In the genomic region with DNA sequence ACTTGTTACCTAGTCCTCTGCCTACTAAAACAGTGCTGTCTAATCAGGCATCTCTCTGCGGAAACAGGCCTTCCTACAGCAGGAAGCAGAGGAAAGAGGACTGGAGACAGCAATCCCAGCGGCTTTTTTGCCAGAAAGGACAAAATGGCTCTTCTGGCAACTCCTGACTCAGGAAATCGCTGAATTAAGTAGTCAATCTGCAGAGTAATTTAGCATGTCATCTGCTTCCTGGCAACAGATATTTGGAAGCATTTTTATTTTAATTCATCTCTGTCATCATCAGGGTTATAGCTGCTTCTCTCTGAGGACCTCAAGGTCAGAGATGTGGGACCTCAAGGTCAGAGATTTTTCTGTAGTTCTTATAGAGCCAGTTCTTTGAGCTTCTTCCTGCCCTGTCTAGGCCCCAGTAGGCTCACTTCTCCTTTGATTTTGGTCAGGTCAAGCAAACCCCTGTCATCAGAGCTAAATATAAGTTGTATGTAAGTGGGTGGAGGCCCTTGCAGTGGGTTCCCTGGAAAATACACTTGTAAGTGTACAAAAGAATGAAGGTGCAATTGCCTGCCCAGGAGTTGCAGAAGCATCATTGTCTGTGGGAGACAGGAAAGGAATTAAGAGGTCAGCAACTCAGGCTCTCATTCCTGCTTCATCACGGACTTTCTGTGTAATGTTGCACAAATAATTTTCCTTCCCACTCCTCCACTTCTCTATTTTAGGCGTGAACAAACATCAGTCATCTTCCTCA, we compare ENCODE assay signal across 11 cellular contexts.
DNase-seq lines count a peak whose midpoint lies in the region; ATAC-seq and TF ChIP-seq lines count a peak whose summit lies in the region.
"Had no signal": no experiment of that assay in that cellular context is flagged by ENCODE, and none has a peak within 500 bp of the region (broad histone marks: within the 10 kb centered on the region; RNA-seq: fewer than 3 reads in every experiment).

No MANE protein-coding gene starts in this region.

- H3K9me3 ChIP-seq in adipocyte (ENCODE audit: control insufficient read depth, low read length) = no peaks in the 10 kb centered on the region

- peak overlapping the region; percentile 37 for H3K9ac ChIP-seq in adipocyte (ENCODE audit: low read length)

- peaks cover 0 to 2% (median 0%) of the 10 kb centered on the region in 3 donors for H3K27me3 Mint-ChIP-seq in CD14-positive monocyte (ENCODE audit: low read depth in 3 of 3)
- H3K27me3 Mint-ChIP-seq in effector memory CD8-positive, alpha-beta T cell = peaks cover 7 to 9% of the 10 kb centered on the region in 2 donors

- H3K36me3 Mint-ChIP-seq in CD14-positive monocyte = no peaks in the 10 kb centered on the region
- no peaks in the 10 kb centered on the region for H3K36me3 Mint-ChIP-seq in effector memory CD8-positive, alpha-beta T cell (ENCODE audit: insufficient read depth)

- DNase-seq in CD14-positive monocyte (ENCODE audit: low spot score) = no peak
- DNase-seq in adipocyte (ENCODE audit: low read depth) = no peak
- DNase-seq in left ventricle myocardium superior = no peak
- DNase-seq in sciatic nerve (ENCODE audit: low spot score) = no peak
- DNase-seq in effector memory CD8-positive, alpha-beta T cell = no peak
- no peak for DNase-seq in SW480 (ENCODE audit: low spot score)
- DNase-seq: KBM-7, NCI-H446 treated with DMSO at 0.1 percent for 48 hours, nephron progenitor cell had no signal

- peaks cover 68% of the 10 kb centered on the region for H3K4me1 Mint-ChIP-seq in CD14-positive monocyte
- no peaks in the 10 kb centered on the region for H3K4me1 Mint-ChIP-seq in effector memory CD8-positive, alpha-beta T cell (ENCODE audit: low read depth in 2 of 2)

- no peak overlapping the region for H3K4me3 ChIP-seq in adipocyte (ENCODE audit: low read length)

- peak overlapping the region; percentile 91 to 96 (median 93) for H3K27ac Mint-ChIP-seq in CD14-positive monocyte
- H3K27ac Mint-ChIP-seq in effector memory CD8-positive, alpha-beta T cell = no peak overlapping the region
- H3K27ac Mint-ChIP-seq: nephron progenitor cell had no signal

- H3K4me1 ChIP-seq in adipocyte (ENCODE audit: control insufficient read depth, insufficient read depth, low read length) = peaks cover 40% of the 10 kb centered on the region

- ATAC-seq in left ventricle myocardium superior (peak; percentile 75), sciatic nerve (peak; percentile 43), GM21526 (IDR thresholded peaks at IDR 0.05; ENCODE audit: low FRiP score, unreplicated experiment) (no peak), GM19324 (IDR thresholded peaks at IDR 0.05; ENCODE audit: low FRiP score, unreplicated experiment) (no peak)
- no peak for ATAC-seq in effector memory CD8-positive, alpha-beta T cell (replicated peaks)

- no peaks in the 10 kb centered on the region for H3K36me3 ChIP-seq in adipocyte (ENCODE audit: control insufficient read depth, insufficient read depth, low read length, severe bottlenecking)

- H3K4me3 Mint-ChIP-seq in CD14-positive monocyte = peak overlapping the region in 1 of 2 donors; percentile 22
- no peak overlapping the region for H3K4me3 Mint-ChIP-seq in effector memory CD8-positive, alpha-beta T cell
- H3K4me3 Mint-ChIP-seq: nephron progenitor cell had no signal

- no peaks in the 10 kb centered on the region for H3K27me3 ChIP-seq in adipocyte (replicated peaks; ENCODE audit: control insufficient read depth, insufficient read depth, low read length)

- intact Hi-C loops in CD14-positive monocyte (cut with micrococcal nuclease) (no loop called here), left ventricle myocardium superior (cut with micrococcal nuclease) (no loop called here), sciatic nerve (cut with DNase I) (loop anchor here (1.0 kb wide), 1 partner anchor 13 kb away; no protein-coding TSS in a partner anchor)

- TF ChIP-seq CTCF in CD14-positive monocyte (IDR thresholded peaks at IDR 0.05) = no peak

- no peaks in the 10 kb centered on the region for H3K9me3 Mint-ChIP-seq in CD14-positive monocyte
- no peaks in the 10 kb centered on the region for H3K9me3 Mint-ChIP-seq in effector memory CD8-positive, alpha-beta T cell
- H3K9me3 Mint-ChIP-seq: nephron progenitor cell had no signal

Comparison
In these comparisons a context has a peak if more than half of its experiments do, and no peak if none do; other contexts are left out.
1. H3K27ac Mint-ChIP-seq: peak in CD14-positive monocyte (7 of 7); none in effector memory CD8-positive, alpha-beta T cell (0 of 2).
2. ATAC-seq: peak in left ventricle myocardium superior (single experiment) and sciatic nerve (single experiment); none in GM21526 (single experiment), effector memory CD8-positive, alpha-beta T cell (single experiment) and GM19324 (single experiment).